In genomic region chr18:7803956-7804469, GRCh38 we compare ENCODE assay signal across 19 cellular contexts.
A peak's percentile ranks its signal among the peaks of the same experiment; 100 is the strongest.
DNase-seq lines count a peak whose midpoint lies in the region; ATAC-seq, FAIRE-seq and TF ChIP-seq lines count a peak whose summit lies in the region.
"Had no signal": no experiment of that assay in that cellular context is flagged by ENCODE, and none has a peak within 500 bp of the region (broad histone marks: within the 10 kb centered on the region; RNA-seq: fewer than 3 reads in every experiment).

No MANE protein-coding gene starts in this region.

- TF ChIP-seq RAD21 in A549 (conservative IDR thresholded peaks at IDR 0.05 in 1 of 2, IDR thresholded peaks at IDR 0.05 in 1 of 2), result no peak

- 49% methylated on average over 4 of the region's 4 CpGs for WGBS in A549 (ENCODE audit: missing lambda C conversion rate)
- WGBS in endodermal cell (ENCODE audit: insufficient coverage in 1 of 2, insufficient read length in 1 of 2), 2 experiments, result 89 to 90% methylated on average over 4 of the region's 4 CpGs
- WGBS in neuronal stem cell (ENCODE audit: extremely low coverage in 2 of 2, insufficient read length in 2 of 2, insufficient replicate concordance in 1 of 2), 2 donors, result no CpG with 5 or more reads among the region's 4 CpGs
- WGBS in GM23248 (ENCODE audit: low coverage in 1 of 2, low lambda C conversion rate in 2 of 2, missing lambda C conversion rate in 2 of 2), 2 experiments, result 95 to 96% methylated on average over 4 of the region's 4 CpGs

- H2BK12ac ChIP-seq in neuronal stem cell (ENCODE audit: low read length), result no peak overlapping the region

- no peak for TF ChIP-seq EP300 in A549 (IDR thresholded peaks at IDR 0.05)

- H2BK15ac ChIP-seq in neuronal stem cell (ENCODE audit: low read length), result no peak overlapping the region

- H3K14ac ChIP-seq in neuronal stem cell (ENCODE audit: low read length), result no peak overlapping the region

- H3K9me3 ChIP-seq in A549 (no peaks in the 10 kb centered on the region), endodermal cell (ENCODE audit: control insufficient read depth, low read length) (no peaks in the 10 kb centered on the region), neuronal stem cell (replicated peaks in 1 of 2; ENCODE audit: control insufficient read depth in 2 of 2, insufficient read depth in 1 of 2, low read depth in 1 of 2, low read length in 2 of 2) (no peaks in the 10 kb centered on the region), GM23248 (ENCODE audit: low read depth) (no peaks in the 10 kb centered on the region)

- no peak overlapping the region for H3K4me3 ChIP-seq in A549
- H3K4me3 ChIP-seq in endodermal cell (ENCODE audit: low read length), result no peak overlapping the region
- H3K4me3 ChIP-seq in neuronal stem cell (ENCODE audit: low read length in 2 of 2), result no peak overlapping the region
- H3K4me3 ChIP-seq in GM23248, result no peak overlapping the region

- H3K4me1 ChIP-seq in A549 (peaks cover 47% of the 10 kb centered on the region), endodermal cell (ENCODE audit: control insufficient read depth, insufficient read depth, low read length) (peaks cover 19% of the 10 kb centered on the region), neuronal stem cell (ENCODE audit: control insufficient read depth in 2 of 2, insufficient read depth in 1 of 2, low read depth in 1 of 2, low read length in 2 of 2) (peaks cover 0 to 5% of the 10 kb centered on the region in 2 donors), GM23248 (ENCODE audit: insufficient read depth) (no peaks in the 10 kb centered on the region)

- H3K18ac ChIP-seq in neuronal stem cell (ENCODE audit: low read length), result peak overlapping the region; percentile 67

- no peaks in the 10 kb centered on the region for H3K36me3 Mint-ChIP-seq in endodermal cell (ENCODE audit: low read depth)

- CTCF ChIA-PET in A549 (lab: Yijun Ruan, JAX), result interaction anchor here (0.9 kb wide), 1 partner anchor 14 kb away, joined by 3 read pairs; no protein-coding TSS in a partner anchor

- no peak overlapping the region for H4K8ac ChIP-seq in neuronal stem cell (ENCODE audit: low read depth, low read length)

- no peak overlapping the region for H2AK5ac ChIP-seq in neuronal stem cell (ENCODE audit: low read depth, low read length)

- H3K27me3 ChIP-seq in endodermal cell (ENCODE audit: control insufficient read depth, insufficient read depth, low read length, poor library complexity, severe bottlenecking), result no peaks in the 10 kb centered on the region
- H3K27me3 ChIP-seq in neuronal stem cell (ENCODE audit: control insufficient read depth in 3 of 3, insufficient read depth in 3 of 3, low read depth in 1 of 3, low read length in 3 of 3), result no peaks in the 10 kb centered on the region
- no peaks in the 10 kb centered on the region for H3K27me3 ChIP-seq in GM23248 (replicated peaks; ENCODE audit: insufficient read depth)

- no peak for FAIRE-seq in A549 (lab: Jason Lieb, UNC)
- FAIRE-seq: G401.6, GM12892 had no signal

- H3K23ac ChIP-seq in neuronal stem cell (ENCODE audit: low read depth, low read length, poor library complexity), result peak overlapping the region; percentile 86

- H3K9ac ChIP-seq in endodermal cell (ENCODE audit: extremely low read depth, low read length, poor library complexity, severe bottlenecking) (no peak overlapping the region), neuronal stem cell (ENCODE audit: low read depth, low read length, poor library complexity) (no peak overlapping the region), GM23248 (no peak overlapping the region)

- DNase-seq in A549 (ENCODE audit: low read depth in 1 of 2, low spot score in 1 of 2), result no peak
- no peak for DNase-seq in endodermal cell
- DNase-seq in kidney tubule cell (ENCODE audit: low spot score), result peak; percentile 54
- DNase-seq in neuronal stem cell (ENCODE audit: low spot score), result no peak
- no peak for DNase-seq in NCI-H1930 (lab: John Stamatoyannopoulos, UW)
- DNase-seq in GM23248, result no peak
- no peak for DNase-seq in NCI-H82 (lab: John Stamatoyannopoulos, UW)
- DNase-seq: 8988T; C1 segment of cervical spinal cord; CD4-positive, alpha-beta T cell; DMS153; DMS79 treated with DMSO at 0.1 percent for 48 hours; EL; GOT3; H9 had no signal

- ATAC-seq in A549 (no peak), HG03108 (IDR thresholded peaks at IDR 0.05; ENCODE audit: unreplicated experiment) (no peak)

- no peak overlapping the region for H2AFZ ChIP-seq in neuronal stem cell (ENCODE audit: low read length)
- H2AFZ ChIP-seq in GM23248, result no peak overlapping the region

- no peaks in the 10 kb centered on the region for H4K20me1 ChIP-seq in GM23248 (ENCODE audit: insufficient read depth)

- no peaks in the 10 kb centered on the region for H3K79me1 ChIP-seq in neuronal stem cell (ENCODE audit: low read depth, low read length)

- H3K4me3 Mint-ChIP-seq in endodermal cell, result peak overlapping the region; percentile 17
- H3K4me3 Mint-ChIP-seq: B cell; CD4-positive, alpha-beta T cell; H9 had no signal

- TF ChIP-seq POLR2A in A549 (IDR thresholded peaks at IDR 0.05; ENCODE audit: low read length), result no peak

- no peaks in the 10 kb centered on the region for H3K9me3 Mint-ChIP-seq in endodermal cell
- H3K9me3 Mint-ChIP-seq: CD4-positive, alpha-beta T cell; H9 had no signal

- H3K27ac ChIP-seq in A549, result peak overlapping the region in 1 of 2 experiments; percentile 31; a peak in 2 of 6 replicates
- no peak overlapping the region for H3K27ac ChIP-seq in endodermal cell (ENCODE audit: low read depth, low read length)
- no peak overlapping the region for H3K27ac ChIP-seq in neuronal stem cell (replicated peaks; ENCODE audit: low read length)
- H3K27ac ChIP-seq in GM23248, result no peak overlapping the region

- no peaks in the 10 kb centered on the region for H3F3A ChIP-seq in GM23248 (ENCODE audit: insufficient read depth)

- H3K4me2 ChIP-seq in A549, result peak overlapping the region; percentile 32
- H3K4me2 ChIP-seq in neuronal stem cell (ENCODE audit: insufficient read depth, low read length, poor library complexity, severe bottlenecking), result no peak overlapping the region
- no peak overlapping the region for H3K4me2 ChIP-seq in GM23248 (ENCODE audit: unreplicated experiment)

- H2BK5ac ChIP-seq in neuronal stem cell (ENCODE audit: low read length), result no peak overlapping the region

- no peaks in the 10 kb centered on the region for H3K36me3 ChIP-seq in endodermal cell (ENCODE audit: control insufficient read depth, insufficient read depth, low read length)
- no peaks in the 10 kb centered on the region for H3K36me3 ChIP-seq in neuronal stem cell (replicated peaks in 1 of 2; ENCODE audit: control insufficient read depth in 2 of 2, insufficient read depth in 2 of 2, low read length in 2 of 2)
- no peaks in the 10 kb centered on the region for H3K36me3 ChIP-seq in GM23248 (ENCODE audit: low read depth)

- no peaks in the 10 kb centered on the region for H3K27me3 Mint-ChIP-seq in endodermal cell (ENCODE audit: insufficient read depth)
- H3K27me3 Mint-ChIP-seq: B cell; CD4-positive, alpha-beta T cell had no signal

- H3K27ac Mint-ChIP-seq in endodermal cell, result no peak overlapping the region
- H3K27ac Mint-ChIP-seq: B cell; CD4-positive, alpha-beta T cell; H9 had no signal

- in situ Hi-C loops in GM23248 (cut with MboI), result no loop called here

- peaks cover 46% of the 10 kb centered on the region for H3K4me1 Mint-ChIP-seq in endodermal cell
- H3K4me1 Mint-ChIP-seq: B cell had no signal

- TF ChIP-seq CTCF in A549 (IDR thresholded peaks at IDR 0.05), result no peak
- no peak for TF ChIP-seq CTCF in endodermal cell (conservative IDR thresholded peaks at IDR 0.05)

- H2BK120ac ChIP-seq in neuronal stem cell (ENCODE audit: low read depth, low read length), result no peak overlapping the region

- H4K91ac ChIP-seq in neuronal stem cell (ENCODE audit: low read depth, low read length, poor library complexity), result no peak overlapping the region

- H3K4ac ChIP-seq in neuronal stem cell (ENCODE audit: low read length), result no peak overlapping the region

- no peaks in the 10 kb centered on the region for H3K79me2 ChIP-seq in GM23248 (ENCODE audit: insufficient read depth)

- no peaks in the 10 kb centered on the region for H3K9me2 ChIP-seq in GM23248 (ENCODE audit: insufficient read depth)

- POLR2A ChIA-PET in A549 (lab: Yijun Ruan, JAX), result no interaction called here

TF ChIP-seq in A549, 52 proteins besides CTCF, POLR2A, EP300 and RAD21:
- TF ChIP-seq NFE2L2 (conservative IDR thresholded peaks at IDR 0.05; ENCODE audit: low read length) (no peak), MAX (IDR thresholded peaks at IDR 0.05) (no peak), TP53 (CRISPR knock-in tag; IDR thresholded peaks at IDR 0.05) (no peak), JUNB (IDR thresholded peaks at IDR 0.05) (no peak), HMGXB4 (CRISPR knock-in tag; IDR thresholded peaks at IDR 0.05; ENCODE audit: borderline replicate concordance) (no peak), ZFP36 (IDR thresholded peaks at IDR 0.05; ENCODE audit: borderline replicate concordance, partially characterized antibody) (no peak), HES2 (IDR thresholded peaks at IDR 0.05) (no peak), ZNF302 (CRISPR knock-in tag; IDR thresholded peaks at IDR 0.05) (no peak), TFCP2L1 (CRISPR knock-in tag; IDR thresholded peaks at IDR 0.05) (no peak), MAFK (IDR thresholded peaks at IDR 0.05; ENCODE audit: partially characterized antibody) (no peak)
TF ChIP-seq in A549: peak in this region for 0.
